Comparison of ENCODE assay signal across 1 cellular context in the genomic region with DNA sequence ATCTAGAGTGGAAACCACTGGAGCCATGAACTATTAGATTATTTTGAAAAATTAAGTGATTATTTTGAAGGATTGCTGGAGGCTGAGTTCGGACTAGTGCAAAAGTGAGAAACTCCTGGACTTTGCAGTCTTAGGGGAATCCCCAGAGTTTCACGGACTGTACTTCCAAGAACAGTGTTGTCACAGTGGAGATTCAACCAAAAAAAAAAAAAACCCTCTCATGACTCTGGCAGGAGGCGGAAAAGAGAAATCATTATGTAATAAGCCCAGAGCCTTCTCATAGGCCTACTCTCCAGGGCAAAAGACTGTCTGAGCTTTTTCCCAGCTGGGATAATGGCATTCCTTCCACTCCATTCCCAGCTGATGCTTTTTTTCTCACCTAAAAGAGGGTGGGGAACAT.
TF ChIP-seq lines count a peak whose summit lies in the region.

No MANE protein-coding gene starts in this region.

TF ChIP-seq in HepG2, 621 proteins besides CTCF, POLR2A, EP300 and RAD21:
- TF ChIP-seq BCL6 (CRISPR knock-in tag; IDR thresholded peaks at IDR 0.05) (peak; percentile 27; the same call in 1 of the 2 replicates), ZNF362 (CRISPR knock-in tag; IDR thresholded peaks at IDR 0.05; ENCODE audit: borderline replicate concordance) (peak; percentile 23; the same call in 1 of the 2 replicates), ZBTB4 (CRISPR knock-in tag; IDR thresholded peaks at IDR 0.05; ENCODE audit: borderline replicate concordance) (no peak)
